In the genomic region with DNA sequence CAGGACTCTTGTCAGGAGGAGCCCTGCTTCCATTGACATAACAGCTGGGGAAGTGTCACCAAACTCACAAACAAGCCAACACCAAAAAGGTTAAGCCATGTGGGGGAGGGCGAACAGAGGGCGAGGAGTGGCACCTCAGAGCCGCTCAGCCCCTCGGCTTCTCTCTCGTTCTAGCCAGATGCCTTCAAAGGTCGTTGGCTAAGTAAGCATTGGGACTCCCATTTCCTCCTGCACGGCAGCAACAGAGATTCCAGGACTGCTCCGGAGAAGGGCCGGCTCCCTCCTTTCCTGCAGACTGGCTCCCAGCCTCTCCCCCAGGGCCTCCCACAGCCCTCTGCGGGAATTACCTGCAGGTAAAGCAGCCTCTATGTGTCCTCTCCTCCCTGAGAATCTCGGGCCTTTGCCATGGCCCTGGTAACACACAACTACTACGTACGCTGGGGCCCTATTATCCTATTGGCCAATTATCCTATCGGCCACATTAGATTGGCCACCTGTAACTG, we compare ENCODE assay signal across 1 cellular context.
TF ChIP-seq lines count a peak whose summit lies in the region.

No MANE protein-coding gene starts in this region.

TF ChIP-seq in HepG2, 621 proteins besides CTCF, POLR2A, EP300 and RAD21 (continued from another document):
- TF ChIP-seq, protein P1, sequence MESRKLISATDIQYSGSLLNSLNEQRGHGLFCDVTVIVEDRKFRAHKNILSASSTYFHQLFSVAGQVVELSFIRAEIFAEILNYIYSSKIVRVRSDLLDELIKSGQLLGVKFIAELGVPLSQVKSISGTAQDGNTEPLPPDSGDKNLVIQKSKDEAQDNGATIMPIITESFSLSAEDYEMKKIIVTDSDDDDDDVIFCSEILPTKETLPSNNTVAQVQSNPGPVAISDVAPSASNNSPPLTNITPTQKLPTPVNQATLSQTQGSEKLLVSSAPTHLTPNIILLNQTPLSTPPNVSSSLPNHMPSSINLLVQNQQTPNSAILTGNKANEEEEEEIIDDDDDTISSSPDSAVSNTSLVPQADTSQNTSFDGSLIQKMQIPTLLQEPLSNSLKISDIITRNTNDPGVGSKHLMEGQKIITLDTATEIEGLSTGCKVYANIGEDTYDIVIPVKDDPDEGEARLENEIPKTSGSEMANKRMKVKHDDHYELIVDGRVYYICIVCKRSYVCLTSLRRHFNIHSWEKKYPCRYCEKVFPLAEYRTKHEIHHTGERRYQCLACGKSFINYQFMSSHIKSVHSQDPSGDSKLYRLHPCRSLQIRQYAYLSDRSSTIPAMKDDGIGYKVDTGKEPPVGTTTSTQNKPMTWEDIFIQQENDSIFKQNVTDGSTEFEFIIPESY (CRISPR knock-in tag; IDR thresholded peaks at IDR 0.05): no peak
- 0 out of 2 replicates have a peak, but pooled peaks have one; percentile 38 for TF ChIP-seq ZMAT3 (CRISPR knock-in tag; conservative IDR thresholded peaks at IDR 0.05)
TF ChIP-seq in HepG2: peak in this region for 12.
